ENCODE assay signal across 15 cellular contexts in the genomic region with DNA sequence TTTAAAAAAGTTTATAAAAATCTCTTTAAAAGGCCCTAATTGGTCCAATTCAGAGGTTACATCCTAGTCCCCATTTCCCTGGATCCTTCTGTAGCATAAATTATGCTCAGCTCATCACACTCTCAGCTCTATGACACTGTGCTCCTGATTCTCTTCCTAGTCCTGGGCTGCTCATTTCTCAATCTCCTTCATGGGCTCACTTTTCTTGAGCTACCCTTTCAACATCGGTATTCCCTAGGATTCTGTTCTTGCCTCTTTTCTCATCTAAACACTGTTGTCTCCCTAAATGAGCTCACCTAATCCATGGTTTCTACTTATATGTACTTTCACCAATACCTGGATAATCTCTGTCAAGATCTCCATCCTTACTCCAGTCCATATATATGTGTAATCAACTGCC. TPM values are rescaled to one million over a fixed set of nuclear protein-coding genes. Genes with fewer than 3 reads are reported as not detected.
A peak's percentile ranks its signal among the peaks of the same experiment; 100 is the strongest.
DNase-seq lines count a peak whose midpoint lies in the region; ATAC-seq lines count a peak whose summit lies in the region.
"Had no signal": no experiment of that assay in that cellular context is flagged by ENCODE, and none has a peak within 500 bp of the region (broad histone marks: within the 10 kb centered on the region; RNA-seq: fewer than 3 reads in every experiment).

No MANE protein-coding gene starts in this region.

- H3K4me1 Mint-ChIP-seq in activated T-cell treated with anti-CD3 and anti-CD28 coated beads, Interleukin-2, amount 50 U/mL, for 72 hours (ENCODE audit: low read depth) = peaks cover 36% of the 10 kb centered on the region
- H3K4me1 Mint-ChIP-seq in activated naive CD8-positive, alpha-beta T cell treated with anti-CD3 and anti-CD28 coated beads, Interleukin-2, amount 50 U/mL, for 24 hours = peaks cover 48% of the 10 kb centered on the region
- peaks cover 26% of the 10 kb centered on the region for H3K4me1 Mint-ChIP-seq in activated naive CD8-positive, alpha-beta T cell treated with anti-CD3 and anti-CD28 coated beads for 36 hours
- peaks cover 26% of the 10 kb centered on the region for H3K4me1 Mint-ChIP-seq in activated T-helper 17 cell treated with anti-CD3 and anti-CD28 coated beads, Interleukin-2, amount 50 U/mL, for 72 hours

- no peaks in the 10 kb centered on the region for H3K9me3 Mint-ChIP-seq in activated T-cell treated with anti-CD3 and anti-CD28 coated beads, Interleukin-2, amount 50 U/mL, for 72 hours
- H3K9me3 Mint-ChIP-seq in activated naive CD8-positive, alpha-beta T cell treated with anti-CD3 and anti-CD28 coated beads, Interleukin-2, amount 50 U/mL, for 24 hours = no peaks in the 10 kb centered on the region
- H3K9me3 Mint-ChIP-seq in activated naive CD8-positive, alpha-beta T cell treated with anti-CD3 and anti-CD28 coated beads for 36 hours = no peaks in the 10 kb centered on the region
- H3K9me3 Mint-ChIP-seq in activated T-helper 17 cell treated with anti-CD3 and anti-CD28 coated beads, Interleukin-2, amount 50 U/mL, for 72 hours = no peaks in the 10 kb centered on the region

- H3K36me3 Mint-ChIP-seq in activated T-cell treated with anti-CD3 and anti-CD28 coated beads, Interleukin-2, amount 50 U/mL, for 72 hours (ENCODE audit: insufficient read depth in 2 of 2) = peaks cover 12 to 15% of the 10 kb centered on the region in 2 donors
- H3K36me3 Mint-ChIP-seq in activated naive CD8-positive, alpha-beta T cell treated with anti-CD3 and anti-CD28 coated beads, Interleukin-2, amount 50 U/mL, for 24 hours (ENCODE audit: low read depth) = peaks cover 17% of the 10 kb centered on the region
- peaks cover 22% of the 10 kb centered on the region for H3K36me3 Mint-ChIP-seq in activated naive CD8-positive, alpha-beta T cell treated with anti-CD3 and anti-CD28 coated beads for 36 hours
- H3K36me3 Mint-ChIP-seq in activated T-helper 17 cell treated with anti-CD3 and anti-CD28 coated beads, Interleukin-2, amount 50 U/mL, for 72 hours (ENCODE audit: low read depth) = peaks cover 29% of the 10 kb centered on the region

- peaks cover 21% of the 10 kb centered on the region for H3K27me3 Mint-ChIP-seq in activated T-cell treated with anti-CD3 and anti-CD28 coated beads, Interleukin-2, amount 50 U/mL, for 72 hours (ENCODE audit: low read depth)
- no peaks in the 10 kb centered on the region for H3K27me3 Mint-ChIP-seq in activated naive CD8-positive, alpha-beta T cell treated with anti-CD3 and anti-CD28 coated beads, Interleukin-2, amount 50 U/mL, for 24 hours
- H3K27me3 Mint-ChIP-seq in activated naive CD8-positive, alpha-beta T cell treated with anti-CD3 and anti-CD28 coated beads for 36 hours = no peaks in the 10 kb centered on the region
- H3K27me3 Mint-ChIP-seq in activated T-helper 17 cell treated with anti-CD3 and anti-CD28 coated beads, Interleukin-2, amount 50 U/mL, for 72 hours = no peaks in the 10 kb centered on the region
- H3K27me3 Mint-ChIP-seq: B cell had no signal

- no peak for ATAC-seq in activated T-cell treated with anti-CD3 and anti-CD28 coated beads, Interleukin-2, amount 50 U/mL, for 72 hours (replicated peaks in 1 of 2)
- ATAC-seq in activated naive CD8-positive, alpha-beta T cell treated with anti-CD3 and anti-CD28 coated beads, Interleukin-2, amount 50 U/mL, for 24 hours = no peak
- ATAC-seq in activated T-helper 17 cell treated with anti-CD3 and anti-CD28 coated beads, Interleukin-2, amount 50 U/mL, for 72 hours (replicated peaks) = no peak
- ATAC-seq: GM12878 had no signal

- peak overlapping the region; percentile 65 for H3K27ac Mint-ChIP-seq in activated T-cell treated with anti-CD3 and anti-CD28 coated beads, Interleukin-2, amount 50 U/mL, for 72 hours
- peak overlapping the region; percentile 11 for H3K27ac Mint-ChIP-seq in activated naive CD8-positive, alpha-beta T cell treated with anti-CD3 and anti-CD28 coated beads, Interleukin-2, amount 50 U/mL, for 24 hours
- no peak overlapping the region for H3K27ac Mint-ChIP-seq in activated naive CD8-positive, alpha-beta T cell treated with anti-CD3 and anti-CD28 coated beads for 36 hours
- H3K27ac Mint-ChIP-seq in activated T-helper 17 cell treated with anti-CD3 and anti-CD28 coated beads, Interleukin-2, amount 50 U/mL, for 72 hours = no peak overlapping the region
- H3K27ac Mint-ChIP-seq: B cell had no signal

- no peak for DNase-seq in activated T-cell treated with anti-CD3 and anti-CD28 coated beads, Interleukin-2, amount 50 U/mL, for 72 hours
- no peak for DNase-seq in activated T-cell treated with anti-CD3 and anti-CD28 coated beads, Interleukin-2, amount 50 U/mL, for 48 hours
- DNase-seq in activated naive CD8-positive, alpha-beta T cell treated with anti-CD3 and anti-CD28 coated beads, Interleukin-2, amount 50 U/mL, for 24 hours = no peak
- no peak for DNase-seq in activated naive CD8-positive, alpha-beta T cell treated with anti-CD3 and anti-CD28 coated beads for 36 hours
- DNase-seq in NCI-H1930 (lab: John Stamatoyannopoulos, UW) (no peak), SKM-1 (lab: John Stamatoyannopoulos, UW; ENCODE audit: unreplicated experiment) (no peak)
- DNase-seq: CD8-positive, alpha-beta memory T cell; COR-L47; DMS 273 treated with DMSO at 0.1 percent for 48 hours; DMS53; DND-41; EL had no signal

- H3K4me3 Mint-ChIP-seq in activated T-cell treated with anti-CD3 and anti-CD28 coated beads, Interleukin-2, amount 50 U/mL, for 72 hours = no peak overlapping the region
- H3K4me3 Mint-ChIP-seq in activated naive CD8-positive, alpha-beta T cell treated with anti-CD3 and anti-CD28 coated beads, Interleukin-2, amount 50 U/mL, for 24 hours = no peak overlapping the region
- H3K4me3 Mint-ChIP-seq in activated naive CD8-positive, alpha-beta T cell treated with anti-CD3 and anti-CD28 coated beads for 36 hours = no peak overlapping the region
- peak overlapping the region; percentile 6 for H3K4me3 Mint-ChIP-seq in activated T-helper 17 cell treated with anti-CD3 and anti-CD28 coated beads, Interleukin-2, amount 50 U/mL, for 72 hours
- H3K4me3 Mint-ChIP-seq: B cell had no signal

RNA-seq across cellular contexts. Expression of a gene that starts 14.7 kb away (rescaled TPM):
- 10 to 100 TPM; 17.9 to 19.9 TPM for total RNA-seq in activated T-cell treated with anti-CD3 and anti-CD28 coated beads, Interleukin-2, amount 50 U/mL, for 72 hours
- total RNA-seq in activated naive CD8-positive, alpha-beta T cell treated with anti-CD3 and anti-CD28 coated beads for 36 hours = 10 to 100 TPM; 13.5 to 14.2 TPM
- 10 to 100 TPM in 1 of 2 donors, 1 to 10 TPM in 1; 8.3 to 17.6 TPM for total RNA-seq in activated T-helper 17 cell treated with anti-CD3 and anti-CD28 coated beads, Interleukin-2, amount 50 U/mL, for 72 hours

RNA-seq across cellular contexts. Expression of a gene that starts 42.5 kb away (rescaled TPM):
- 100 to 1,000 TPM; 320 to 443 TPM for total RNA-seq in activated T-cell treated with anti-CD3 and anti-CD28 coated beads, Interleukin-2, amount 50 U/mL, for 72 hours
- 100 to 1,000 TPM; 379 to 386 TPM for total RNA-seq in activated naive CD8-positive, alpha-beta T cell treated with anti-CD3 and anti-CD28 coated beads for 36 hours
- total RNA-seq in activated T-helper 17 cell treated with anti-CD3 and anti-CD28 coated beads, Interleukin-2, amount 50 U/mL, for 72 hours = 100 to 1,000 TPM; 169 to 225 TPM

Comparison
In these comparisons a context has a peak if more than half of its experiments do, and no peak if none do; other contexts are left out.
1. H3K27ac Mint-ChIP-seq: peak in activated T-cell treated with anti-CD3 and anti-CD28 coated beads, Interleukin-2, amount 50 U/mL, for 72 hours (single experiment) and activated naive CD8-positive, alpha-beta T cell treated with anti-CD3 and anti-CD28 coated beads, Interleukin-2, amount 50 U/mL, for 24 hours (single experiment); none in activated naive CD8-positive, alpha-beta T cell treated with anti-CD3 and anti-CD28 coated beads for 36 hours (single experiment) and activated T-helper 17 cell treated with anti-CD3 and anti-CD28 coated beads, Interleukin-2, amount 50 U/mL, for 72 hours (single experiment).